8 cellular contexts compared by ENCODE assay signal in genomic region chr2:174012347-174013309, GRCh38. TPM values are rescaled to one million over a fixed set of nuclear protein-coding genes. Genes with fewer than 3 reads are reported as not detected.
DNase-seq lines count a peak whose midpoint lies in the region; ATAC-seq, FAIRE-seq and TF ChIP-seq lines count a peak whose summit lies in the region.

No MANE protein-coding gene starts in this region.

- no peak overlapping the region for H3K27ac ChIP-seq in BLaER1
- H3K27ac ChIP-seq in IMR-90 (ENCODE audit: insufficient read depth, low read length): peak overlapping the region; percentile 71
- peak overlapping the region; percentile 83 for H3K27ac ChIP-seq in osteoblast (ENCODE audit: low read depth, low read length)
- H3K27ac ChIP-seq in aorta (ENCODE audit: low read depth in 1 of 2, low read length in 2 of 2): peak overlapping the region; percentile 95 to 97

- peak overlapping the region; percentile 86 for H3K14ac ChIP-seq in IMR-90 (replicated peaks; ENCODE audit: low read depth, low read length)

- peak overlapping the region; percentile 85 for H3K18ac ChIP-seq in IMR-90 (ENCODE audit: low read depth, low read length)

- H3K9ac ChIP-seq in BLaER1 (no peak overlapping the region), IMR-90 (ENCODE audit: low read depth, low read length) (peak overlapping the region; percentile 79)

- TF ChIP-seq CTCF in IMR-90 (conservative IDR thresholded peaks at IDR 0.05; ENCODE audit: low read depth, low read length) (no peak), osteoblast (IDR thresholded peaks at IDR 0.05; ENCODE audit: extremely low read depth, low read depth, low read length) (no peak)

- H3K23ac ChIP-seq in IMR-90 (ENCODE audit: low read depth, low read length): peak overlapping the region; percentile 72; the same call in 1 of the 2 replicates

- peak overlapping the region; percentile 88 for H3K4ac ChIP-seq in IMR-90 (ENCODE audit: low read depth, low read length)

- dilution Hi-C loops in IMR-90 (cut with HindIII; ENCODE audit: low sequenced_read_pairs, unreplicated experiment): no loop called here

- H3K27me3 ChIP-seq in BLaER1: peaks cover 9% of the 10 kb centered on the region; the same call in 1 of the 2 replicates
- H3K27me3 ChIP-seq in IMR-90 (ENCODE audit: control insufficient read depth, insufficient read depth, low read length): no peaks in the 10 kb centered on the region
- H3K27me3 ChIP-seq in osteoblast (ENCODE audit: insufficient read depth, low read length): no peaks in the 10 kb centered on the region
- H3K27me3 ChIP-seq in aorta (ENCODE audit: control insufficient read depth in 1 of 2, insufficient read depth in 2 of 2, low read length in 1 of 2): no peaks in the 10 kb centered on the region

- peak overlapping the region; percentile 45 for H2BK5ac ChIP-seq in IMR-90 (ENCODE audit: low read depth, low read length, poor library complexity, severe bottlenecking)

- H2AFZ ChIP-seq in IMR-90 (replicated peaks; ENCODE audit: low read length, poor library complexity) (peak overlapping the region; percentile 92), osteoblast (ENCODE audit: low read length) (peak overlapping the region; percentile 95)

- DNase-seq in IMR-90 (no peak), frontal cortex (ENCODE audit: low spot score in 2 of 2) (peak; percentile 49 to 63), osteoblast (ENCODE audit: insufficient read length, low spot score, missing footprints) (peak; percentile 83), aorta (peak; percentile 89 to 91), NCI-H2227 (lab: John Stamatoyannopoulos, UW; ENCODE audit: unreplicated experiment) (no peak)
- DNase-seq in activated naive CD4-positive, alpha-beta T cell treated with Interleukin-2 at 50 U/mL for 16 hours: peak; percentile 23

- no peak overlapping the region for H3K4me3 ChIP-seq in BLaER1
- peak overlapping the region; percentile 43 for H3K4me3 ChIP-seq in IMR-90 (ENCODE audit: insufficient read depth, low read depth, low read length)
- peak overlapping the region; percentile 75 for H3K4me3 ChIP-seq in osteoblast (ENCODE audit: insufficient read depth, low read length)
- peak overlapping the region; percentile 33 to 42 for H3K4me3 ChIP-seq in aorta (ENCODE audit: low read length in 2 of 2)

- CTCF ChIA-PET in IMR-90 (lab: Yijun Ruan, JAX): interaction anchor here (0.6 kb wide), 1 partner anchor 642 kb away, joined by 4 read pairs; no protein-coding TSS in a partner anchor

- peak overlapping the region; percentile 70 for H2AK9ac ChIP-seq in IMR-90 (replicated peaks; ENCODE audit: low read depth, low read length, poor library complexity)

- 33% methylated on average over 20 of the region's 56 CpGs; no CpG with 5 or more reads in 1 of the 2 experiments for WGBS in IMR-90 (ENCODE audit: extremely low coverage in 2 of 2, insufficient read length in 1 of 2), 2 experiments
- WGBS in aorta, 2 donors: 10 to 12% methylated on average over 45 to 56 of the region's 56 CpGs

- H3K36me3 ChIP-seq in BLaER1 (no peaks in the 10 kb centered on the region), IMR-90 (ENCODE audit: control insufficient read depth, insufficient read depth, low read length) (no peaks in the 10 kb centered on the region), osteoblast (ENCODE audit: insufficient read depth, low read length) (no peaks in the 10 kb centered on the region), aorta (ENCODE audit: control insufficient read depth in 1 of 2, insufficient read depth in 2 of 2, low read length in 1 of 2) (no peaks in the 10 kb centered on the region)

- H4K91ac ChIP-seq in IMR-90 (ENCODE audit: insufficient read depth, low read depth, low read length): peak overlapping the region; percentile 90

- H3K79me1 ChIP-seq in IMR-90 (ENCODE audit: low read depth in 1 of 2, low read length in 2 of 2): no peaks in the 10 kb centered on the region

- H3K4me2 ChIP-seq in BLaER1 (peak overlapping the region; percentile 41), IMR-90 (ENCODE audit: low read depth, low read length) (peak overlapping the region; percentile 81), osteoblast (ENCODE audit: insufficient read depth, low read length) (peak overlapping the region; percentile 82)

- no peaks in the 10 kb centered on the region for H3K9me1 ChIP-seq in IMR-90 (ENCODE audit: insufficient read depth, low read length)

- peak overlapping the region; percentile 54; the same call in 1 of the 2 replicates for H2BK20ac ChIP-seq in IMR-90 (ENCODE audit: low read depth, low read length)

- peak overlapping the region; percentile 80 for H2BK120ac ChIP-seq in IMR-90 (ENCODE audit: low read depth, low read length)

- H4K8ac ChIP-seq in IMR-90 (ENCODE audit: low read depth in 2 of 2, low read length in 2 of 2): peak overlapping the region; percentile 89 to 90

- peak overlapping the region; percentile 61; the same call in 2 of the 3 replicates for H2BK15ac ChIP-seq in IMR-90 (ENCODE audit: low read depth, low read length)

- TF ChIP-seq RAD21 in IMR-90 (IDR thresholded peaks at IDR 0.05; ENCODE audit: low read length): no peak

- peaks cover 30% of the 10 kb centered on the region for H3K4me1 ChIP-seq in BLaER1
- peaks cover 13% of the 10 kb centered on the region for H3K4me1 ChIP-seq in IMR-90 (ENCODE audit: control insufficient read depth, insufficient read depth, low read length)
- peaks cover 38% of the 10 kb centered on the region for H3K4me1 ChIP-seq in osteoblast (ENCODE audit: insufficient read depth, low read length)
- H3K4me1 ChIP-seq in aorta (ENCODE audit: control insufficient read depth in 1 of 2, insufficient read depth in 2 of 2, low read length in 2 of 2): no peaks in the 10 kb centered on the region

- intact Hi-C loops in IMR-90 (cut with micrococcal nuclease) (no loop called here), aorta (cut with DNase I) (no loop called here)

- in situ Hi-C loops in IMR-90 (cut with MboI; ENCODE audit: low sequenced_read_pairs): no loop called here

- H2AK5ac ChIP-seq in IMR-90 (ENCODE audit: low read depth, low read length): no peak overlapping the region; the same call in 1 of the 2 replicates

- no peak for TF ChIP-seq POLR2A in IMR-90 (IDR thresholded peaks at IDR 0.05; ENCODE audit: low read depth, low read length)

- H4K5ac ChIP-seq in IMR-90 (ENCODE audit: low read depth, low read length): peak overlapping the region; percentile 93

- no peak for FAIRE-seq in frontal cortex (lab: Jason Lieb, UNC)

- H3K9me3 ChIP-seq in BLaER1 (peaks cover 15% of the 10 kb centered on the region), IMR-90 (ENCODE audit: control insufficient read depth, insufficient read depth, low read length) (no peaks in the 10 kb centered on the region), osteoblast (ENCODE audit: low read depth, low read length) (no peaks in the 10 kb centered on the region), aorta (ENCODE audit: control insufficient read depth, low read length) (no peaks in the 10 kb centered on the region)

- POLR2A ChIA-PET in IMR-90 (lab: Charles Lee; ENCODE audit: unreplicated experiment): no interaction called here

- peak; percentile 71 for ATAC-seq in IMR-90 (ENCODE audit: low read depth)
- peak; percentile 94 for ATAC-seq in aorta (ENCODE audit: low FRiP score)
- no peak for ATAC-seq in GM18517 (IDR thresholded peaks at IDR 0.05; ENCODE audit: unreplicated experiment)

- no peak overlapping the region; the same call in 1 of the 2 replicates for H3K56ac ChIP-seq in IMR-90 (ENCODE audit: extremely low read depth, insufficient read depth, low read length)

- no peaks in the 10 kb centered on the region for H3K79me2 ChIP-seq in osteoblast (ENCODE audit: insufficient read depth, low read length)

- H4K20me1 ChIP-seq in BLaER1 (no peaks in the 10 kb centered on the region), IMR-90 (ENCODE audit: insufficient read depth, low read length) (no peaks in the 10 kb centered on the region), osteoblast (ENCODE audit: insufficient read depth, low read length) (no peaks in the 10 kb centered on the region)

- no TSS peak for BruUV-seq in IMR-90 (replicated peaks; lab: Mats Ljungman, UMichigan)

TF ChIP-seq in IMR-90, 13 proteins besides CTCF, POLR2A, EP300 and RAD21:
- TF ChIP-seq CEBPB (IDR thresholded peaks at IDR 0.05; ENCODE audit: low read depth, low read length): no peak
- TF ChIP-seq FOS (IDR thresholded peaks at IDR 0.05; ENCODE audit: low read depth, low read length): no peak
- no peak for TF ChIP-seq MXI1 (IDR thresholded peaks at IDR 0.05; ENCODE audit: borderline replicate concordance, low read depth, low read length)
- TF ChIP-seq RFX5 (IDR thresholded peaks at IDR 0.05; ENCODE audit: low read depth, low read length): no peak

RNA-seq across cellular contexts. Expression of gene SP3, which starts 47.5 kb away (rescaled TPM):
- total RNA-seq in IMR-90 (2012; rRNA removed) (136 and 137 TPM in 2 replicates), frontal cortex (159 TPM), osteoblast (113 and 122 TPM in 2 replicates), aorta (10 to 100 TPM; 79.1 to 97.6 TPM)
- polyA plus RNA-seq in IMR-90 (2012; rRNA removed) (19.9 and 26.7 TPM in 2 replicates), aorta (10 to 100 TPM; 16.2 to 25.4 TPM)
- polyA plus RNA-seq in IMR-90 (2012; cell fraction: cytosol; rRNA removed): 4.2 and 6.6 TPM in 2 replicates
- polyA plus RNA-seq in IMR-90 (2012; cell fraction: nucleus; rRNA removed; ENCODE audit: low replicate concordance): 6.3 and 36.0 TPM in 2 replicates

Comparison
In these comparisons a context has a peak if more than half of its experiments do, and no peak if none do; other contexts are left out.
1. DNase-seq: peak in activated naive CD4-positive, alpha-beta T cell treated with Interleukin-2 at 50 U/mL for 16 hours (single experiment), frontal cortex (2 of 2), osteoblast (single experiment) and aorta (2 of 2); none in IMR-90 (single experiment) and NCI-H2227 (single experiment).
2. Peak in every context shown above with its lines, with median percentiles within 50 percentile points of each other: H3K4me2 ChIP-seq.